Comparison of ENCODE assay signal across 1 cellular context in genomic region chr1:231193710-231194340, GRCh38.
A peak's percentile ranks its signal among the peaks of the same experiment; 100 is the strongest.
TF ChIP-seq lines count a peak whose summit lies in the region.

No MANE protein-coding gene starts in this region.

TF ChIP-seq in K562, 482 proteins besides CTCF, POLR2A, EP300 and RAD21:
- peak; percentile 58 for TF ChIP-seq PRDM10 (IDR thresholded peaks at IDR 0.05; ENCODE audit: partially characterized antibody)
- TF ChIP-seq USF2 (CRISPR knock-in tag; IDR thresholded peaks at IDR 0.05) = peak; percentile 28; the same call in 1 of the 2 replicates
- no peak for TF ChIP-seq ZNF75A (CRISPR knock-in tag; IDR thresholded peaks at IDR 0.05)
- no peak for TF ChIP-seq CSDE1 (IDR thresholded peaks at IDR 0.05)
- TF ChIP-seq ZMIZ1 (IDR thresholded peaks at IDR 0.05; ENCODE audit: low read depth in 2 of 2, low read length in 2 of 2) = no peak
- no peak for TF ChIP-seq BRD9 (IDR thresholded peaks at IDR 0.05; ENCODE audit: low read depth, partially characterized antibody)
- TF ChIP-seq IRF1 (CRISPR knock-in tag; IDR thresholded peaks at IDR 0.05; ENCODE audit: borderline replicate concordance) = no peak
- TF ChIP-seq MECOM (CRISPR knock-in tag; IDR thresholded peaks at IDR 0.05) = no peak
- TF ChIP-seq USF1 (CRISPR knock-in tag; IDR thresholded peaks at IDR 0.05) = peak; percentile 46
- TF ChIP-seq ZNF395 (CRISPR knock-in tag; IDR thresholded peaks at IDR 0.05) = peak; percentile 22; the same call in 1 of the 2 replicates
- TF ChIP-seq POLR2H (tag; IDR thresholded peaks at IDR 0.05; ENCODE audit: low read depth) = no peak
